ENCODE assay signal across 24 cellular contexts in genomic region chr15:63672369-63672768, GRCh38.
DNase-seq lines count a peak whose midpoint lies in the region; ATAC-seq and TF ChIP-seq lines count a peak whose summit lies in the region.
"Had no signal": no experiment of that assay in that cellular context is flagged by ENCODE, and none has a peak within 500 bp of the region (broad histone marks: within the 10 kb centered on the region; RNA-seq: fewer than 3 reads in every experiment).

No MANE protein-coding gene starts in this region.

- no peak overlapping the region for H3K4me3 Mint-ChIP-seq in activated CD4-positive, alpha-beta T cell treated with anti-CD3 and anti-CD28 coated beads for 36 hours
- H3K4me3 Mint-ChIP-seq in CD4-positive, CD25-positive, alpha-beta regulatory T cell, result peak overlapping the region; percentile 74 to 81 (median 80)
- H3K4me3 Mint-ChIP-seq in activated CD8-positive, alpha-beta T cell treated with anti-CD3 and anti-CD28 coated beads, Interleukin-2, amount 10 ng/mL, durations not matched to agents 7 days and 5 days, result no peak overlapping the region
- H3K4me3 Mint-ChIP-seq in effector memory CD8-positive, alpha-beta T cell, result peak overlapping the region; percentile 29 to 57
- H3K4me3 Mint-ChIP-seq in mesothelial cell of epicardium, result no peak overlapping the region
- H3K4me3 Mint-ChIP-seq: dendritic cell treated with granulocyte-macrophage colony-stimulating factor and Interleukin-4, amounts not matched to agents 40 ng/mL and 50 ng/mL, for 4 days had no signal

- POLR2A ChIA-PET in activated CD4-positive, alpha-beta T cell treated with anti-CD3 and anti-CD28 coated beads for 36 hours (lab: Charles Lee), result no interaction called here
- POLR2A ChIA-PET in activated CD8-positive, alpha-beta T cell treated with anti-CD3 and anti-CD28 coated beads, Interleukin-2, amount 10 ng/mL, durations not matched to agents 7 days and 5 days (lab: Charles Lee), result interaction anchor here (0.6 kb wide), 1 partner anchor 140 kb away, joined by 3 read pairs; no protein-coding TSS in a partner anchor

- CTCF ChIA-PET in activated CD4-positive, alpha-beta T cell treated with anti-CD3 and anti-CD28 coated beads for 36 hours (lab: Charles Lee), result interaction anchor here (1.0 to 1.5 kb wide), 3 partner anchors 63 to 207 kb away, joined by 3 to 4 read pairs (median 3); no protein-coding TSS in a partner anchor
- CTCF ChIA-PET in activated CD8-positive, alpha-beta T cell treated with anti-CD3 and anti-CD28 coated beads, Interleukin-2, amount 10 ng/mL, durations not matched to agents 7 days and 5 days (lab: Charles Lee), result interaction anchor here (1.1 to 1.8 kb wide), 4 partner anchors 33 to 395 kb away, joined by 3 to 5 read pairs (median 4); no protein-coding TSS in a partner anchor

- TF ChIP-seq POLR2A in GM18505 (IDR thresholded peaks at IDR 0.05; ENCODE audit: borderline replicate concordance, extremely low read depth, insufficient read depth, insufficient read length), result no peak

- no peaks in the 10 kb centered on the region for H3K9me3 ChIP-seq in CD4-positive, CD25-positive, alpha-beta regulatory T cell (ENCODE audit: control insufficient read depth in 2 of 2, low read length in 2 of 2)
- H3K9me3 ChIP-seq: BE2C, breast epithelium, heart left ventricle, Peyer's patch, SJSA1, upper lobe of left lung had no signal

- H3K27ac Mint-ChIP-seq in activated CD4-positive, alpha-beta T cell treated with anti-CD3 and anti-CD28 coated beads for 36 hours, result peak overlapping the region; percentile 62
- peak overlapping the region; percentile 88 to 95 (median 89) for H3K27ac Mint-ChIP-seq in CD4-positive, CD25-positive, alpha-beta regulatory T cell
- H3K27ac Mint-ChIP-seq in activated CD8-positive, alpha-beta T cell treated with anti-CD3 and anti-CD28 coated beads, Interleukin-2, amount 10 ng/mL, durations not matched to agents 7 days and 5 days, result peak overlapping the region; percentile 69
- peak overlapping the region; percentile 86 for H3K27ac Mint-ChIP-seq in effector memory CD8-positive, alpha-beta T cell
- H3K27ac Mint-ChIP-seq in mesothelial cell of epicardium, result no peak overlapping the region
- H3K27ac Mint-ChIP-seq: dendritic cell treated with granulocyte-macrophage colony-stimulating factor and Interleukin-4, amounts not matched to agents 40 ng/mL and 50 ng/mL, for 4 days had no signal

- H3K27me3 ChIP-seq in CD4-positive, CD25-positive, alpha-beta regulatory T cell (ENCODE audit: control insufficient read depth, insufficient read depth, low read length), result no peaks in the 10 kb centered on the region
- H3K27me3 ChIP-seq: BE2C, breast epithelium, heart left ventricle, Peyer's patch, SJSA1, upper lobe of left lung had no signal

- H3K36me3 ChIP-seq in CD4-positive, CD25-positive, alpha-beta regulatory T cell (ENCODE audit: control insufficient read depth, insufficient read depth, low read length), result peaks cover 47% of the 10 kb centered on the region
- H3K36me3 ChIP-seq: breast epithelium had no signal

- ATAC-seq in activated CD4-positive, alpha-beta T cell treated with anti-CD3 and anti-CD28 coated beads for 36 hours, result no peak
- peak in 1 of 2 donors; percentile 23 for ATAC-seq in CD4-positive, CD25-positive, alpha-beta regulatory T cell (ENCODE audit: low read depth in 2 of 2)
- peak; percentile 45 for ATAC-seq in activated CD8-positive, alpha-beta T cell treated with anti-CD3 and anti-CD28 coated beads, Interleukin-2, amount 10 ng/mL, durations not matched to agents 7 days and 5 days
- ATAC-seq in effector memory CD8-positive, alpha-beta T cell (replicated peaks), result peak; percentile 36
- no peak for ATAC-seq in GM18505 (IDR thresholded peaks at IDR 0.05; ENCODE audit: unreplicated experiment)
- ATAC-seq: HCT116, heart left ventricle had no signal

- DNase-seq in activated CD4-positive, alpha-beta T cell treated with anti-CD3 and anti-CD28 coated beads for 36 hours, result peak; percentile 18
- DNase-seq in activated CD4-positive, alpha-beta T cell treated with anti-CD3 and anti-CD28 coated beads for 4 hours, result no peak
- DNase-seq in CD4-positive, CD25-positive, alpha-beta regulatory T cell, result peak in 2 of 3 donors; percentile 11 to 15
- DNase-seq in activated CD8-positive, alpha-beta T cell treated with anti-CD3 and anti-CD28 coated beads, Interleukin-2, amount 10 ng/mL, durations not matched to agents 7 days and 5 days, result no peak
- DNase-seq in effector memory CD8-positive, alpha-beta T cell, result no peak
- DNase-seq in mesothelial cell of epicardium (ENCODE audit: low spot score in 2 of 2, unreplicated experiment in 2 of 2) (no peak), AML-193 (lab: John Stamatoyannopoulos, UW) (no peak)
- DNase-seq: 8988T; BE2C; EL; heart left ventricle; NCI-H2029; NCI-H446; NK-92 treated with Interleukin-12 subunit alpha and Interleukin-12 subunit beta, amount 100 ng/mL, for 24 hours; Peyer's patch; posterior cingulate gyrus; stimulated activated CD4-positive, alpha-beta T cell treated with anti-CD3 and anti-CD28 coated beads, Interleukin-1b, Interleukin-23, amount 100 ng/mL, for 48 hours; upper lobe of left lung had no signal

- intact Hi-C loops in activated CD4-positive, alpha-beta T cell treated with anti-CD3 and anti-CD28 coated beads for 36 hours (cut with DNase I, micrococcal nuclease), result no loop called here

- H3K4me3 ChIP-seq in CD4-positive, CD25-positive, alpha-beta regulatory T cell (ENCODE audit: low read depth, low read length), result peak overlapping the region; percentile 61
- H3K4me3 ChIP-seq: breast epithelium, heart left ventricle, Peyer's patch, SJSA1, upper lobe of left lung had no signal

- H3K4me1 ChIP-seq in CD4-positive, CD25-positive, alpha-beta regulatory T cell (ENCODE audit: control insufficient read depth, insufficient read depth, low read length, poor library complexity, severe bottlenecking), result peaks cover 71% of the 10 kb centered on the region
- H3K4me1 ChIP-seq: BE2C, breast epithelium, Peyer's patch, SJSA1 had no signal

- H3K36me3 Mint-ChIP-seq in activated CD4-positive, alpha-beta T cell treated with anti-CD3 and anti-CD28 coated beads for 36 hours (ENCODE audit: low read depth), result peaks cover 60% of the 10 kb centered on the region
- H3K36me3 Mint-ChIP-seq in CD4-positive, CD25-positive, alpha-beta regulatory T cell, result peaks cover 54% of the 10 kb centered on the region
- H3K36me3 Mint-ChIP-seq in activated CD8-positive, alpha-beta T cell treated with anti-CD3 and anti-CD28 coated beads, Interleukin-2, amount 10 ng/mL, durations not matched to agents 7 days and 5 days (ENCODE audit: low read depth), result peaks cover 68% of the 10 kb centered on the region
- H3K36me3 Mint-ChIP-seq in effector memory CD8-positive, alpha-beta T cell (ENCODE audit: insufficient read depth), result peaks cover 70% of the 10 kb centered on the region
- H3K36me3 Mint-ChIP-seq in mesothelial cell of epicardium, result peaks cover 56% of the 10 kb centered on the region

- peaks cover 48% of the 10 kb centered on the region for H3K4me1 Mint-ChIP-seq in activated CD4-positive, alpha-beta T cell treated with anti-CD3 and anti-CD28 coated beads for 36 hours
- peaks cover 42 to 80% (median 57%) of the 10 kb centered on the region in 4 donors for H3K4me1 Mint-ChIP-seq in CD4-positive, CD25-positive, alpha-beta regulatory T cell
- peaks cover 43% of the 10 kb centered on the region for H3K4me1 Mint-ChIP-seq in activated CD8-positive, alpha-beta T cell treated with anti-CD3 and anti-CD28 coated beads, Interleukin-2, amount 10 ng/mL, durations not matched to agents 7 days and 5 days (ENCODE audit: low read depth)
- peaks cover 24 to 41% of the 10 kb centered on the region in 2 donors for H3K4me1 Mint-ChIP-seq in effector memory CD8-positive, alpha-beta T cell (ENCODE audit: low read depth in 2 of 2)
- H3K4me1 Mint-ChIP-seq in mesothelial cell of epicardium, result no peaks in the 10 kb centered on the region

- no peak for TF ChIP-seq CTCF in mesothelial cell of epicardium (IDR thresholded peaks at IDR 0.05; ENCODE audit: unreplicated experiment)

- H3K27ac ChIP-seq in CD4-positive, CD25-positive, alpha-beta regulatory T cell (ENCODE audit: insufficient read depth, low read length, poor library complexity, severe bottlenecking), result peak overlapping the region; percentile 71
- H3K27ac ChIP-seq: breast epithelium, heart left ventricle, Peyer's patch, SJSA1, upper lobe of left lung, VCaP had no signal

- H3K9me3 Mint-ChIP-seq in activated CD4-positive, alpha-beta T cell treated with anti-CD3 and anti-CD28 coated beads for 36 hours (ENCODE audit: low read depth), result no peaks in the 10 kb centered on the region
- H3K9me3 Mint-ChIP-seq in CD4-positive, CD25-positive, alpha-beta regulatory T cell, result no peaks in the 10 kb centered on the region
- H3K9me3 Mint-ChIP-seq in activated CD8-positive, alpha-beta T cell treated with anti-CD3 and anti-CD28 coated beads, Interleukin-2, amount 10 ng/mL, durations not matched to agents 7 days and 5 days (ENCODE audit: insufficient read depth), result no peaks in the 10 kb centered on the region
- no peaks in the 10 kb centered on the region for H3K9me3 Mint-ChIP-seq in effector memory CD8-positive, alpha-beta T cell
- H3K9me3 Mint-ChIP-seq in mesothelial cell of epicardium, result no peaks in the 10 kb centered on the region
- H3K9me3 Mint-ChIP-seq: dendritic cell treated with granulocyte-macrophage colony-stimulating factor and Interleukin-4, amounts not matched to agents 40 ng/mL and 50 ng/mL, for 4 days had no signal

- H3K27me3 Mint-ChIP-seq in activated CD4-positive, alpha-beta T cell treated with anti-CD3 and anti-CD28 coated beads for 36 hours, result no peaks in the 10 kb centered on the region
- no peaks in the 10 kb centered on the region for H3K27me3 Mint-ChIP-seq in CD4-positive, CD25-positive, alpha-beta regulatory T cell
- H3K27me3 Mint-ChIP-seq in activated CD8-positive, alpha-beta T cell treated with anti-CD3 and anti-CD28 coated beads, Interleukin-2, amount 10 ng/mL, durations not matched to agents 7 days and 5 days (ENCODE audit: low read depth), result no peaks in the 10 kb centered on the region
- H3K27me3 Mint-ChIP-seq in effector memory CD8-positive, alpha-beta T cell, result no peaks in the 10 kb centered on the region
- no peaks in the 10 kb centered on the region for H3K27me3 Mint-ChIP-seq in mesothelial cell of epicardium (ENCODE audit: low read depth)
- H3K27me3 Mint-ChIP-seq: dendritic cell treated with granulocyte-macrophage colony-stimulating factor and Interleukin-4, amounts not matched to agents 40 ng/mL and 50 ng/mL, for 4 days had no signal

Comparison
In these comparisons a context has a peak if more than half of its experiments do, and no peak if none do; other contexts are left out.
1. DNase-seq: peak in activated CD4-positive, alpha-beta T cell treated with anti-CD3 and anti-CD28 coated beads for 36 hours (single experiment) and CD4-positive, CD25-positive, alpha-beta regulatory T cell (2 of 3); none in activated CD4-positive, alpha-beta T cell treated with anti-CD3 and anti-CD28 coated beads for 4 hours (0 of 2), activated CD8-positive, alpha-beta T cell treated with anti-CD3 and anti-CD28 coated beads, Interleukin-2, amount 10 ng/mL, durations not matched to agents 7 days and 5 days (single experiment), effector memory CD8-positive, alpha-beta T cell (0 of 3), mesothelial cell of epicardium (0 of 2) and AML-193 (0 of 2).
2. ATAC-seq: peak in activated CD8-positive, alpha-beta T cell treated with anti-CD3 and anti-CD28 coated beads, Interleukin-2, amount 10 ng/mL, durations not matched to agents 7 days and 5 days (single experiment) and effector memory CD8-positive, alpha-beta T cell (single experiment); none in activated CD4-positive, alpha-beta T cell treated with anti-CD3 and anti-CD28 coated beads for 36 hours (single experiment) and GM18505 (single experiment).
3. H3K4me3 Mint-ChIP-seq: peak in CD4-positive, CD25-positive, alpha-beta regulatory T cell (4 of 4) and effector memory CD8-positive, alpha-beta T cell (2 of 2); none in activated CD4-positive, alpha-beta T cell treated with anti-CD3 and anti-CD28 coated beads for 36 hours (single experiment), activated CD8-positive, alpha-beta T cell treated with anti-CD3 and anti-CD28 coated beads, Interleukin-2, amount 10 ng/mL, durations not matched to agents 7 days and 5 days (single experiment) and mesothelial cell of epicardium (single experiment).